In the genomic region with DNA sequence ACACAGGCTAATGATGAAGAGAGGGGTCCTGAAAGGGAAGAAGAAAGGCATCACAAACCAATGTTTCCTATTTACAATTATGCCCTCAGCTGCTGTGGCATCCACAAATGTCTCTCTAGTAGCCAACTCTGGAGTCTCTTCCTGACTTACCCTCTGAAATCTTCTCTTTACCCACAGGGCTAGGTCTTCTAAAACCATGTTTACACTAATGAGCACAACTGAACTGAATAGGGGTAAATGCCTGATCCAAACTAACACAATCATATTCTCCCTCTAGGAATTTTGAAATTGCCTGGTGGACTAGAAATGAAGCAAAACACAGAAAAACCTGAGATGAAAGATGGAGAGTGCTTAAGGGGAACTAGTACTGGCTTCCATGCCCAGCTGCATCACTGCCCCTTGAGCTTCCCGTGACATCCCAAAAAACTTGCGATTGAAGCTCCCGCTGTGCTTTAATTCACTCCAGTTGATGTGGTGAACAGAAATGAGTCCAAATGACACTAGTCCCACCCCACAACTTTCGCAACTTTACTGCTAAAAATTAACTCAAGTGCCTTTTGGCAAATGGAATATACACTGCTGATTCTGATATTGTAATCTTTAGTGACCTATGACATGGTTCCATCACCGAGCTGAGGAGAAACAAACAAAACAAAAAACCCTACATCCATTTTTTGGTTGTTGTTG, we compare ENCODE assay signal across 22 cellular contexts.
"Had no signal": no experiment of that assay in that cellular context is flagged by ENCODE, and none has a peak within 500 bp of the region (broad histone marks: within the 10 kb centered on the region; RNA-seq: fewer than 3 reads in every experiment).

No MANE protein-coding gene starts in this region.

- H3K36me3 ChIP-seq: cardiac muscle cell, ovary, stomach, transverse colon, vagina had no signal

- H3K36me3 Mint-ChIP-seq: activated CD4-positive, alpha-beta memory T cell treated with anti-CD3 and anti-CD28 coated beads for 36 hours; activated naive CD4-positive, alpha-beta T cell treated with anti-CD3 and anti-CD28 coated beads, Interleukin-2, amount 10 ng/mL, durations not matched to agents 7 days and 5 days; naive thymus-derived CD8-positive, alpha-beta T cell; stimulated activated memory B cell treated with anti-CD40 and anti-IgM and Interleukin-4, amounts not matched to agents 10 μg/mL and 1 μg/mL and 100 μg/mL, for 72 hours had no signal

- H3K27me3 Mint-ChIP-seq: activated CD4-positive, alpha-beta memory T cell treated with anti-CD3 and anti-CD28 coated beads for 36 hours; stimulated activated memory B cell treated with anti-CD40 and anti-IgM and Interleukin-4, amounts not matched to agents 10 μg/mL and 1 μg/mL and 100 μg/mL, for 72 hours had no signal

- H3K4me3 ChIP-seq: cardiac muscle cell, hepatocyte, lung, ovary, stomach, transverse colon, vagina had no signal

- H2AFZ ChIP-seq: hepatocyte had no signal

- H3K27me3 ChIP-seq: cardiac muscle cell, hepatocyte, ovary, stomach, transverse colon, vagina had no signal

- H3K4me3 Mint-ChIP-seq: activated CD4-positive, alpha-beta memory T cell treated with anti-CD3 and anti-CD28 coated beads for 36 hours; activated naive CD4-positive, alpha-beta T cell treated with anti-CD3 and anti-CD28 coated beads, Interleukin-2, amount 10 ng/mL, durations not matched to agents 7 days and 5 days; naive thymus-derived CD8-positive, alpha-beta T cell; stimulated activated memory B cell treated with anti-CD40 and anti-IgM and Interleukin-4, amounts not matched to agents 10 μg/mL and 1 μg/mL and 100 μg/mL, for 72 hours had no signal

- ATAC-seq: left cardiac atrium; naive thymus-derived CD8-positive, alpha-beta T cell; sciatic nerve had no signal

- H3K27ac ChIP-seq: cardiac muscle cell, ovary, stomach, transverse colon, vagina had no signal

- H3K4me2 ChIP-seq: hepatocyte had no signal

- DNase-seq: activated CD4-positive, alpha-beta memory T cell treated with anti-CD3 and anti-CD28 coated beads for 36 hours; activated CD4-positive, alpha-beta T cell treated with anti-CD3 and anti-CD28 coated beads for 48 hours; activated effector memory CD4-positive, alpha-beta T cell treated with Interleukin-2 at 50 U/mL for 16 hours; activated naive CD4-positive, alpha-beta T cell treated with anti-CD3 and anti-CD28 coated beads, Interleukin-2, amount 10 ng/mL, durations not matched to agents 7 days and 5 days; activated T-cell treated with anti-CD3 and anti-CD28 coated beads, Interleukin-2, amount 50 U/mL, for 48 hours; erythroblast; foreskin melanocyte; glutamatergic neuron; left cardiac atrium; naive thymus-derived CD8-positive, alpha-beta T cell; ovary; small intestine; stimulated activated CD4-positive, alpha-beta T cell treated with anti-CD3 and anti-CD28 coated beads, Interleukin-2, amount 100 ng/mL, for 24 hours; stomach; SW 1271; transverse colon had no signal

- H3K4me1 Mint-ChIP-seq: activated naive CD4-positive, alpha-beta T cell treated with anti-CD3 and anti-CD28 coated beads, Interleukin-2, amount 10 ng/mL, durations not matched to agents 7 days and 5 days; naive thymus-derived CD8-positive, alpha-beta T cell; stimulated activated memory B cell treated with anti-CD40 and anti-IgM and Interleukin-4, amounts not matched to agents 10 μg/mL and 1 μg/mL and 100 μg/mL, for 72 hours had no signal

- H3K9me3 Mint-ChIP-seq: activated CD4-positive, alpha-beta memory T cell treated with anti-CD3 and anti-CD28 coated beads for 36 hours; activated naive CD4-positive, alpha-beta T cell treated with anti-CD3 and anti-CD28 coated beads, Interleukin-2, amount 10 ng/mL, durations not matched to agents 7 days and 5 days; naive thymus-derived CD8-positive, alpha-beta T cell; stimulated activated memory B cell treated with anti-CD40 and anti-IgM and Interleukin-4, amounts not matched to agents 10 μg/mL and 1 μg/mL and 100 μg/mL, for 72 hours had no signal

- H3K4me1 ChIP-seq: stomach, transverse colon, vagina had no signal

- H3K27ac Mint-ChIP-seq: activated CD4-positive, alpha-beta memory T cell treated with anti-CD3 and anti-CD28 coated beads for 36 hours; activated naive CD4-positive, alpha-beta T cell treated with anti-CD3 and anti-CD28 coated beads, Interleukin-2, amount 10 ng/mL, durations not matched to agents 7 days and 5 days; naive thymus-derived CD8-positive, alpha-beta T cell; stimulated activated memory B cell treated with anti-CD40 and anti-IgM and Interleukin-4, amounts not matched to agents 10 μg/mL and 1 μg/mL and 100 μg/mL, for 72 hours had no signal

- H3K79me2 ChIP-seq: hepatocyte had no signal

- H3K9me3 ChIP-seq: ovary, stomach, transverse colon, vagina had no signal
